Comparison of ENCODE assay signal across 1 cellular context in the genomic region with DNA sequence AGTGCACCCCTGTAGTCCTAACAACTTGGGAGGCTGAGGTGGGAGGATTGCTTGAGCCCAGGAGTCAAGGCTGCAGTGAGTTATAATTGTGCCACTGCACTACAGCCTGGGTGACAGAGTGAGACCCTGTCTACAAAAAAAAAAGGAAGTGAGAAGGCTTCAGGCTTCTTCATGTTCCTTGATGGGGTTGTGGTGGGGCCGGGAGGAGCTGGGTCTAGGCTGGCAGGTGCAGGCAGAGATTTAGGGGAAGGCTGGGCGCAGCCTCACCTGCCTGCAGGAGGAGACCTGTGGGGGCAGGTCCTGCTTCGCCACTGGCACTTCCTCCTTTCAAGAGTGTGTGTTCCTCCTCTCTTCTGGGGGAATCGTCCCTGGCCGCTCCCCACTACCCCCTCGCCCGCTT.
TF ChIP-seq lines count a peak whose summit lies in the region.

No MANE protein-coding gene starts in this region.

TF ChIP-seq in GM12878, 131 proteins besides CTCF, POLR2A, EP300 and RAD21 (continued from another document):
- TF ChIP-seq, protein P1, sequence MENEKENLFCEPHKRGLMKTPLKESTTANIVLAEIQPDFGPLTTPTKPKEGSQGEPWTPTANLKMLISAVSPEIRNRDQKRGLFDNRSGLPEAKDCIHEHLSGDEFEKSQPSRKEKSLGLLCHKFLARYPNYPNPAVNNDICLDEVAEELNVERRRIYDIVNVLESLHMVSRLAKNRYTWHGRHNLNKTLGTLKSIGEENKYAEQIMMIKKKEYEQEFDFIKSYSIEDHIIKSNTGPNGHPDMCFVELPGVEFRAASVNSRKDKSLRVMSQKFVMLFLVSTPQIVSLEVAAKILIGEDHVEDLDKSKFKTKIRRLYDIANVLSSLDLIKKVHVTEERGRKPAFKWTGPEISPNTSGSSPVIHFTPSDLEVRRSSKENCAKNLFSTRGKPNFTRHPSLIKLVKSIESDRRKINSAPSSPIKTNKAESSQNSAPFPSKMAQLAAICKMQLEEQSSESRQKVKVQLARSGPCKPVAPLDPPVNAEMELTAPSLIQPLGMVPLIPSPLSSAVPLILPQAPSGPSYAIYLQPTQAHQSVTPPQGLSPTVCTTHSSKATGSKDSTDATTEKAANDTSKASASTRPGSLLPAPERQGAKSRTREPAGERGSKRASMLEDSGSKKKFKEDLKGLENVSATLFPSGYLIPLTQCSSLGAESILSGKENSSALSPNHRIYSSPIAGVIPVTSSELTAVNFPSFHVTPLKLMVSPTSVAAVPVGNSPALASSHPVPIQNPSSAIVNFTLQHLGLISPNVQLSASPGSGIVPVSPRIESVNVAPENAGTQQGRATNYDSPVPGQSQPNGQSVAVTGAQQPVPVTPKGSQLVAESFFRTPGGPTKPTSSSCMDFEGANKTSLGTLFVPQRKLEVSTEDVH (IDR thresholded peaks at IDR 0.05; ENCODE audit: low read depth, partially characterized antibody): no peak
- TF ChIP-seq TCF3 (IDR thresholded peaks at IDR 0.05; ENCODE audit: borderline replicate concordance, insufficient read depth, low read depth, low read length) (peak; percentile 82; the same call in 1 of the 2 replicates), IRF4 (IDR thresholded peaks at IDR 0.05; ENCODE audit: low read depth, low read length) (peak; percentile 71), STAT3 (IDR thresholded peaks at IDR 0.05; ENCODE audit: low read depth, low read length) (no peak), EED (IDR thresholded peaks at IDR 0.05; ENCODE audit: low read depth) (peak; percentile 87), TAF1 (IDR thresholded peaks at IDR 0.05; ENCODE audit: borderline replicate concordance, low read depth, low read length) (no peak), NBN (IDR thresholded peaks at IDR 0.05) (0 out of 2 replicates have a peak, but pooled peaks have one; percentile 40), BHLHE40 (IDR thresholded peaks at IDR 0.05; ENCODE audit: borderline replicate concordance in 1 of 2, low read depth in 2 of 2, low read length in 1 of 2) (peak; percentile 12 to 54; a peak in 1 of 4 replicates), TCF12 (IDR thresholded peaks at IDR 0.05; ENCODE audit: low read depth, low read length) (peak; percentile 92), SMARCA5 (IDR thresholded peaks at IDR 0.05) (0 out of 2 replicates have a peak, but pooled peaks have one; percentile 4), ETV6 (conservative IDR thresholded peaks at IDR 0.05 in 1 of 2, IDR thresholded peaks at IDR 0.05 in 1 of 2; ENCODE audit: borderline replicate concordance in 1 of 2, low read depth in 1 of 2) (no peak; a peak in 1 of 4 replicates)
TF ChIP-seq in GM12878: peak in this region for 13.
